ENCODE assay signal across 23 cellular contexts in genomic region chr1:10870493-10871096, GRCh38.
"Had no signal": no experiment of that assay in that cellular context is flagged by ENCODE, and none has a peak within 500 bp of the region (broad histone marks: within the 10 kb centered on the region; RNA-seq: fewer than 3 reads in every experiment).

No MANE protein-coding gene starts in this region.

- H3K27ac Mint-ChIP-seq: activated CD4-positive, alpha-beta memory T cell treated with anti-CD3 and anti-CD28 coated beads for 36 hours; activated naive CD8-positive, alpha-beta T cell treated with anti-CD3 and anti-CD28 coated beads, Interleukin-2, amount 10 ng/mL, durations not matched to agents 7 days and 5 days; effector memory CD8-positive, alpha-beta T cell; mesothelial cell of epicardium; naive thymus-derived CD8-positive, alpha-beta T cell; progenitor cell of endocrine pancreas; stimulated activated effector memory CD8-positive, alpha-beta T cell treated with anti-CD3 and anti-CD28 coated beads, Interleukin-12 subunit alpha, Interleukin-12 subunit beta, amount 100 ng/mL, for 72 hours; T-helper 17 cell had no signal

- H3K36me3 Mint-ChIP-seq: activated CD4-positive, alpha-beta memory T cell treated with anti-CD3 and anti-CD28 coated beads for 36 hours; activated naive CD8-positive, alpha-beta T cell treated with anti-CD3 and anti-CD28 coated beads, Interleukin-2, amount 10 ng/mL, durations not matched to agents 7 days and 5 days; mesothelial cell of epicardium; naive thymus-derived CD8-positive, alpha-beta T cell had no signal

- H3K4me3 Mint-ChIP-seq: activated CD4-positive, alpha-beta memory T cell treated with anti-CD3 and anti-CD28 coated beads for 36 hours; activated naive CD8-positive, alpha-beta T cell treated with anti-CD3 and anti-CD28 coated beads, Interleukin-2, amount 10 ng/mL, durations not matched to agents 7 days and 5 days; central memory CD8-positive, alpha-beta T cell; effector memory CD8-positive, alpha-beta T cell; mesothelial cell of epicardium; naive thymus-derived CD8-positive, alpha-beta T cell; stimulated activated effector memory CD8-positive, alpha-beta T cell treated with anti-CD3 and anti-CD28 coated beads, Interleukin-12 subunit alpha, Interleukin-12 subunit beta, amount 100 ng/mL, for 72 hours; T-helper 17 cell had no signal

- FAIRE-seq: colon, endothelial cell of umbilical vein had no signal

- H3K4me3 ChIP-seq: breast epithelium, dorsolateral prefrontal cortex had no signal

- H3K27me3 ChIP-seq: breast epithelium had no signal

- H3K36me3 ChIP-seq: breast epithelium had no signal

- H3K27ac ChIP-seq: breast epithelium, dorsolateral prefrontal cortex had no signal

- H3K9me3 ChIP-seq: breast epithelium had no signal

- H3K9me3 Mint-ChIP-seq: activated CD4-positive, alpha-beta memory T cell treated with anti-CD3 and anti-CD28 coated beads for 36 hours; activated naive CD8-positive, alpha-beta T cell treated with anti-CD3 and anti-CD28 coated beads, Interleukin-2, amount 10 ng/mL, durations not matched to agents 7 days and 5 days; central memory CD8-positive, alpha-beta T cell; effector memory CD8-positive, alpha-beta T cell; mesothelial cell of epicardium; naive thymus-derived CD8-positive, alpha-beta T cell; stimulated activated effector memory CD8-positive, alpha-beta T cell treated with anti-CD3 and anti-CD28 coated beads, Interleukin-12 subunit alpha, Interleukin-12 subunit beta, amount 100 ng/mL, for 72 hours had no signal

- DNase-seq: activated CD4-positive, alpha-beta memory T cell treated with anti-CD3 and anti-CD28 coated beads for 36 hours; activated CD4-positive, alpha-beta T cell treated with anti-CD3 and anti-CD28 coated beads for 48 hours; activated naive CD4-positive, alpha-beta T cell treated with Interleukin-2 at 50 U/mL for 16 hours; activated naive CD8-positive, alpha-beta T cell treated with anti-CD3 and anti-CD28 coated beads, Interleukin-2, amount 10 ng/mL, durations not matched to agents 7 days and 5 days; activated T-cell treated with anti-CD3 and anti-CD28 coated beads, Interleukin-2, amount 50 U/mL, for 48 hours; amniotic stem cell; dorsolateral prefrontal cortex; effector memory CD8-positive, alpha-beta T cell; foreskin melanocyte; hippocampal formation; left ventricle myocardium superior; mammary epithelial cell; stimulated activated CD4-positive, alpha-beta T cell treated with anti-CD3 and anti-CD28 coated beads, Interleukin-12 subunit alpha, Interleukin-12 subunit beta, amount 100 ng/mL, for 4 hours; T-helper 17 cell; trophoblast cell had no signal
